ENCODE assay signal across 28 cellular contexts in genomic region chr3:88248658-88249057, GRCh38.
"Had no signal": no experiment of that assay in that cellular context is flagged by ENCODE, and none has a peak within 500 bp of the region (broad histone marks: within the 10 kb centered on the region; RNA-seq: fewer than 3 reads in every experiment).

No MANE protein-coding gene starts in this region.

- H3K4me3 Mint-ChIP-seq: activated B cell treated with CpG ODN at 0.5 μM for 24 hours; activated CD4-positive, alpha-beta memory T cell treated with anti-CD3 and anti-CD28 coated beads for 36 hours; activated CD4-positive, alpha-beta T cell treated with anti-CD3 and anti-CD28 coated beads, Interleukin-2, amount 10 ng/mL, durations not matched to agents 24 days and 14 days; activated CD8-positive, alpha-beta memory T cell treated with anti-CD3 and anti-CD28 coated beads, Interleukin-2, amount 10 ng/mL, durations not matched to agents 7 days and 5 days; activated CD8-positive, alpha-beta T cell treated with anti-CD3 and anti-CD28 coated beads, Interleukin-2, amount 10 ng/mL, durations not matched to agents 7 days and 5 days; activated naive CD4-positive, alpha-beta T cell treated with anti-CD3 and anti-CD28 coated beads for 36 hours; activated naive CD4-positive, alpha-beta T cell treated with anti-CD3 and anti-CD28 coated beads, Interleukin-2, amount 50 U/mL, for 24 hours; activated naive CD8-positive, alpha-beta T cell treated with anti-CD3 and anti-CD28 coated beads, Interleukin-2, amount 10 ng/mL, durations not matched to agents 7 days and 5 days; activated T-helper 1 cell treated with anti-CD3 and anti-CD28 coated beads, Interleukin-12 subunit alpha, Interleukin-12 subunit beta, Interleukin-2, Interleukin-4 antibody, amounts not matched to agents 30 ng/mL and 10 ng/mL and 1 ng/mL, durations not matched to agents 14 hours and 24 hours and 36 hours; brain; dendritic cell treated with granulocyte-macrophage colony-stimulating factor and Interleukin-4, amounts not matched to agents 40 ng/mL and 50 ng/mL, for 4 days; endodermal cell; T-helper 2 cell treated with Interferon-gamma antibody and Interleukin-4, amounts not matched to agents 5 μg/mL and 100 μg/mL, for 36 hours had no signal

- H3K9me3 Mint-ChIP-seq: activated naive CD8-positive, alpha-beta T cell treated with anti-CD3 and anti-CD28 coated beads, Interleukin-2, amount 10 ng/mL, durations not matched to agents 7 days and 5 days had no signal

- ATAC-seq: activated CD4-positive, CD25-positive, alpha-beta regulatory T cell treated with anti-CD3 and anti-CD28 coated beads, Interleukin-2, amount 50 U/mL, for 24 hours; activated CD8-positive, alpha-beta memory T cell treated with anti-CD3 and anti-CD28 coated beads, Interleukin-2, amount 10 ng/mL, durations not matched to agents 7 days and 5 days; activated CD8-positive, alpha-beta T cell treated with anti-CD3 and anti-CD28 coated beads, Interleukin-2, amount 10 ng/mL, durations not matched to agents 7 days and 5 days; esophagus mucosa had no signal

- DNase-seq: activated B cell treated with CpG ODN at 0.5 μM for 24 hours; activated CD4-positive, alpha-beta memory T cell treated with anti-CD3 and anti-CD28 coated beads for 36 hours; activated CD4-positive, alpha-beta T cell treated with anti-CD3 and anti-CD28 coated beads, Interleukin-2, amount 10 ng/mL, durations not matched to agents 24 days and 14 days; activated CD8-positive, alpha-beta memory T cell treated with anti-CD3 and anti-CD28 coated beads, Interleukin-2, amount 10 ng/mL, durations not matched to agents 7 days and 5 days; activated CD8-positive, alpha-beta memory T cell treated with anti-CD3 and anti-CD28 coated beads, Interleukin-2, amount 50 U/mL, for 4 hours; activated CD8-positive, alpha-beta T cell treated with anti-CD3 and anti-CD28 coated beads, Interleukin-2, amount 10 ng/mL, durations not matched to agents 7 days and 5 days; activated effector memory CD4-positive, alpha-beta T cell treated with anti-CD3 and anti-CD28 coated beads, Interleukin-2, amount 50 U/mL, for 16 hours; activated naive CD4-positive, alpha-beta T cell treated with anti-CD3 and anti-CD28 coated beads for 36 hours; activated naive CD8-positive, alpha-beta T cell treated with anti-CD3 and anti-CD28 coated beads, Interleukin-2, amount 10 ng/mL, durations not matched to agents 7 days and 5 days; activated T-cell treated with anti-CD3 and anti-CD28 coated beads, Interleukin-2, amount 50 U/mL, for 1 hour; activated T-cell treated with anti-CD3 and anti-CD28 coated beads, Interleukin-2, amount 50 U/mL, for 48 hours; central memory CD4-positive, alpha-beta T cell; dorsolateral prefrontal cortex; effector memory CD4-positive, alpha-beta T cell; endodermal cell; foreskin fibroblast; head of caudate nucleus; hippocampal formation; T1000; WERI-Rb-1 had no signal

- H3K27ac Mint-ChIP-seq: activated B cell treated with CpG ODN at 0.5 μM for 24 hours; activated CD4-positive, alpha-beta memory T cell treated with anti-CD3 and anti-CD28 coated beads for 36 hours; activated CD4-positive, alpha-beta T cell treated with anti-CD3 and anti-CD28 coated beads, Interleukin-2, amount 10 ng/mL, durations not matched to agents 24 days and 14 days; activated CD8-positive, alpha-beta memory T cell treated with anti-CD3 and anti-CD28 coated beads, Interleukin-2, amount 10 ng/mL, durations not matched to agents 7 days and 5 days; activated CD8-positive, alpha-beta T cell treated with anti-CD3 and anti-CD28 coated beads, Interleukin-2, amount 10 ng/mL, durations not matched to agents 7 days and 5 days; activated naive CD4-positive, alpha-beta T cell treated with anti-CD3 and anti-CD28 coated beads for 36 hours; activated naive CD4-positive, alpha-beta T cell treated with anti-CD3 and anti-CD28 coated beads, Interleukin-2, amount 50 U/mL, for 24 hours; activated naive CD8-positive, alpha-beta T cell treated with anti-CD3 and anti-CD28 coated beads, Interleukin-2, amount 10 ng/mL, durations not matched to agents 7 days and 5 days; activated T-helper 1 cell treated with anti-CD3 and anti-CD28 coated beads, Interleukin-12 subunit alpha, Interleukin-12 subunit beta, Interleukin-2, Interleukin-4 antibody, amounts not matched to agents 30 ng/mL and 10 ng/mL and 1 ng/mL, durations not matched to agents 14 hours and 24 hours and 36 hours; activated T-helper 2 cell treated with anti-CD3 and anti-CD28 coated beads, Interferon-gamma antibody, Interleukin-2, Interleukin-4, amounts not matched to agents 10 μg/mL and 5 μg/mL and 100 μg/mL, durations not matched to agents 14 hours and 24 hours and 36 hours; brain; dendritic cell treated with granulocyte-macrophage colony-stimulating factor and Interleukin-4, amounts not matched to agents 40 ng/mL and 50 ng/mL, for 4 days; endodermal cell; T-helper 2 cell treated with Interferon-gamma antibody and Interleukin-4, amounts not matched to agents 5 μg/mL and 100 μg/mL, for 36 hours had no signal

- H3K4me1 Mint-ChIP-seq: activated B cell treated with CpG ODN at 0.5 μM for 24 hours; activated CD4-positive, alpha-beta T cell treated with anti-CD3 and anti-CD28 coated beads, Interleukin-2, amount 10 ng/mL, durations not matched to agents 24 days and 14 days; activated CD8-positive, alpha-beta memory T cell treated with anti-CD3 and anti-CD28 coated beads, Interleukin-2, amount 10 ng/mL, durations not matched to agents 7 days and 5 days; activated naive CD4-positive, alpha-beta T cell treated with anti-CD3 and anti-CD28 coated beads, Interleukin-2, amount 50 U/mL, for 24 hours; activated naive CD8-positive, alpha-beta T cell treated with anti-CD3 and anti-CD28 coated beads, Interleukin-2, amount 10 ng/mL, durations not matched to agents 7 days and 5 days; brain; endodermal cell had no signal

- H3K36me3 Mint-ChIP-seq: activated CD4-positive, alpha-beta memory T cell treated with anti-CD3 and anti-CD28 coated beads for 36 hours; activated CD8-positive, alpha-beta memory T cell treated with anti-CD3 and anti-CD28 coated beads, Interleukin-2, amount 10 ng/mL, durations not matched to agents 7 days and 5 days; activated naive CD4-positive, alpha-beta T cell treated with anti-CD3 and anti-CD28 coated beads, Interleukin-2, amount 50 U/mL, for 24 hours; activated naive CD8-positive, alpha-beta T cell treated with anti-CD3 and anti-CD28 coated beads, Interleukin-2, amount 10 ng/mL, durations not matched to agents 7 days and 5 days had no signal

- H3K27me3 Mint-ChIP-seq: activated B cell treated with CpG ODN at 0.5 μM for 24 hours; activated CD4-positive, alpha-beta memory T cell treated with anti-CD3 and anti-CD28 coated beads for 36 hours; activated CD4-positive, alpha-beta T cell treated with anti-CD3 and anti-CD28 coated beads, Interleukin-2, amount 10 ng/mL, durations not matched to agents 24 days and 14 days; activated CD8-positive, alpha-beta memory T cell treated with anti-CD3 and anti-CD28 coated beads, Interleukin-2, amount 10 ng/mL, durations not matched to agents 7 days and 5 days; activated naive CD4-positive, alpha-beta T cell treated with anti-CD3 and anti-CD28 coated beads, Interleukin-2, amount 50 U/mL, for 24 hours; brain; dendritic cell treated with granulocyte-macrophage colony-stimulating factor and Interleukin-4, amounts not matched to agents 40 ng/mL and 50 ng/mL, for 4 days had no signal
